ENCODE assay signal across 8 cellular contexts in the genomic region with DNA sequence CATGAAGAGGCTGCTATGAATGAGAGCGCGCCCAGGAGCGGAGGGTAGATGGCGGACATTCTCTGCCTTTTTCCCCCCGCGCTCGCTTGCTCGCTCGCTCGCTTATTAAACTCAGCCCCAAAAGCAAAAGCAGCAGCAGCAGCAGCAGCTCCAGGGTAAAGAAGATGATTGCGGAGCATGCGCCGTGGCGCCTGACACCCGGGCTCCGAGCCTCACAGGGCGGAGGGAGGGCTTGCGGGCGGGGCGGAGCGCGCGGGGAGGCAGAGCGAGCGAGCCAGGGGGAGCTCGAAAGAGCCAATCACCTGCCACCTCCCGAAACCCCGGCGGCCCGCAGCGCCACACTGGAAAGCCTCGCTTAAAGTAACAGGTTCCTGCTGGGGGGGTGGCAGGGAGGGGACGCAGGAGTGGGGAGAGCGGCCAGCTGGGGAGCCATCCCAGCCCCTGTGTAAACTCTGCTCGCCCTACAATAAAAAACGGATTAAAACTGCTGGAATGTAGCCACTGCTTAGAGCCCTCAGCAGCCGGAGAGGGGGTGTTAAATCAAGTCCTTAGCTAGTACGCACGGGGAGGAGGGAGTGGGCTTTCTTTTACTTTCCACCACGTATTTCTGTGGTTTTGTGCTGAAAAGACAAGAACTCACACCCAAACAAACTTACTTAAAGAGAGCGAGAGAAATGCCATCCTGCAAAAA. TPM values are rescaled to one million over a fixed set of nuclear protein-coding genes. Genes with fewer than 3 reads are reported as not detected.
DNase-seq lines count a peak whose midpoint lies in the region; ATAC-seq and TF ChIP-seq lines count a peak whose summit lies in the region.

A gene (minus strand): TSS at position 170 of the 691 bp plus-strand sequence.

- peak; percentile 84 for DNase-seq in CD14-positive monocyte (ENCODE audit: low spot score)
- peak; percentile 89 for DNase-seq in NCI-H748 treated with DMSO at 0.1 percent for 48 hours (lab: John Stamatoyannopoulos, UW)
- DNase-seq in activated CD8-positive, alpha-beta memory T cell treated with anti-CD3 and anti-CD28 coated beads for 1 hour (ENCODE audit: extremely low read depth in 1 of 2, low read depth in 1 of 2): peak; percentile 94 to 95
- DNase-seq in effector CD8-positive, alpha-beta T cell (lab: John Stamatoyannopoulos, UW): peak; percentile 94
- DNase-seq in medulla oblongata (ENCODE audit: extremely low spot score): peak; percentile 96
- peak; percentile 93 to 94 (median 94) for DNase-seq in stimulated activated CD4-positive, alpha-beta T cell treated with anti-CD3 and anti-CD28 coated beads, TNF-alpha, amount 100 ng/mL, for 48 hours (ENCODE audit: low read depth in 3 of 3)

- H3K9me3 Mint-ChIP-seq in CD14-positive monocyte: peaks cover 0 to 5% (median 0%) of the 10 kb centered on the region in 7 donors

- intact Hi-C loops in CD14-positive monocyte (cut with micrococcal nuclease): loop anchor here in 1 of 2 donors (5.0 to 10.0 kb wide), 3 partner anchors 65 to 492 kb away; no protein-coding TSS in a partner anchor

- peak; percentile 75 for ATAC-seq in GM19395 (IDR thresholded peaks at IDR 0.05; ENCODE audit: unreplicated experiment)
- peak; percentile 47 for ATAC-seq in HG03558 (IDR thresholded peaks at IDR 0.05; ENCODE audit: extremely low read depth, unreplicated experiment)

- TF ChIP-seq CTCF in CD14-positive monocyte (IDR thresholded peaks at IDR 0.05): no peak

- H3K36me3 Mint-ChIP-seq in CD14-positive monocyte: peaks cover 2 to 4% of the 10 kb centered on the region in 2 donors

- H3K4me3 Mint-ChIP-seq in CD14-positive monocyte: peak within 1 kb of the TSS; percentile 99 to 100

- H3K4me1 Mint-ChIP-seq in CD14-positive monocyte: peaks cover 37% of the 10 kb centered on the region

- H3K27me3 Mint-ChIP-seq in CD14-positive monocyte (ENCODE audit: low read depth in 3 of 3): peaks cover 24 to 38% (median 32%) of the 10 kb centered on the region in 3 donors

- H3K27ac Mint-ChIP-seq in CD14-positive monocyte: peak within 1 kb of the TSS; percentile 12 to 87 (median 72)

RNA-seq across cellular contexts. Expression of the gene that starts here (rescaled TPM):
- polyA plus RNA-seq in CD14-positive monocyte: 1 to 10 TPM in 1 of 2 donors, under 1 TPM in 1; 0.81 to 2.3 TPM

Comparison
In these comparisons a context has a peak if more than half of its experiments do, and no peak if none do; other contexts are left out.
1. Peak in every context shown above with its lines: DNase-seq and ATAC-seq.